13 cellular contexts compared by ENCODE assay signal in the genomic region with DNA sequence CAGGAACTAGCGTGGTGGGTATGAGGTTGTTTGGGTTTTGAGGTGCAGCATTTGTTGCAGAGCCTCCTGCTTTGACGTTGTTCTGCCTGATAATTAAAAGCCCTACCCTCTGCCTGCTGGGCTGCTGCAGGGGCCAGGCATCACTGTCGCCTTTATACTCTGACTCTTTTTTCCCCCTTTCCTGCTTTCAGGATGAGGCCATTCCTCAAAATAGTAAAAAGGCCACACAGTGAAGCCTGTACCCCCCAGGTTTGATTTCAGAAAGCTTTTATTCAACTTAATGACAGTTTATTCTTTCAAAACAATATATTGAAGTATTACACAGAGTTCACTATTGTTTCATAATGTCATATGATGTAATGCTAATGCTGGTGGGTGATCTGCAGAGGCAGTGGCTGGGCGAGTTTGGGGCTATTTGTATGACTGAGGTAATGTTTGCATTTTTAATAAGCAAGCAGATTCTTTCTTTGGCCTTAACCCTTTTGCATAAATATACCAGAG. TPM values are rescaled to one million over a fixed set of nuclear protein-coding genes. Genes with fewer than 3 reads are reported as not detected.
A peak's percentile ranks its signal among the peaks of the same experiment; 100 is the strongest.
DNase-seq lines count a peak whose midpoint lies in the region; ATAC-seq, FAIRE-seq and TF ChIP-seq lines count a peak whose summit lies in the region.
"Had no signal": no experiment of that assay in that cellular context is flagged by ENCODE, and none has a peak within 500 bp of the region (broad histone marks: within the 10 kb centered on the region; RNA-seq: fewer than 3 reads in every experiment).

No MANE protein-coding gene starts in this region.

- FAIRE-seq in RCC 7860 (lab: Jason Lieb, UNC) = no peak

- H3K27me3 ChIP-seq in BE2C (no peaks in the 10 kb centered on the region), HL-60 (ENCODE audit: insufficient read depth, poor library complexity, severe bottlenecking) (no peaks in the 10 kb centered on the region), layer of hippocampus (ENCODE audit: control insufficient read depth, insufficient read depth, low read length) (no peaks in the 10 kb centered on the region), heart right ventricle (no peaks in the 10 kb centered on the region)

- ATAC-seq in heart right ventricle = no peak
- ATAC-seq: mucosa of descending colon had no signal

- H3K4me1 ChIP-seq in BE2C (peaks cover 11% of the 10 kb centered on the region), heart right ventricle (peaks cover 0 to 11% (median 0%) of the 10 kb centered on the region in 9 donors)

- H3K36me3 ChIP-seq in BE2C = no peaks in the 10 kb centered on the region
- H3K36me3 ChIP-seq in heart right ventricle = peaks cover 0 to 71% (median 13%) of the 10 kb centered on the region in 9 donors

- WGBS in heart right ventricle, 2 donors = 62 to 72% methylated on average over 4 of the region's 4 CpGs

- H3K27ac ChIP-seq in HL-60 (replicated peaks) (peak overlapping the region; percentile 55), layer of hippocampus (ENCODE audit: low read depth, low read length) (peak overlapping the region; percentile 86), heart right ventricle (no peak overlapping the region)
- H3K27ac ChIP-seq: coronary artery had no signal

- H3K4me3 ChIP-seq in BE2C (ENCODE audit: low read depth, low read length) = no peak overlapping the region
- no peak overlapping the region for H3K4me3 ChIP-seq in HL-60 (replicated peaks; ENCODE audit: insufficient read depth, low read length)
- H3K4me3 ChIP-seq in heart right ventricle = no peak overlapping the region
- H3K4me3 ChIP-seq: coronary artery, mucosa of descending colon, smooth muscle cell had no signal

- intact Hi-C loops in heart right ventricle (cut with DNase I) = no loop called here

- TF ChIP-seq CTCF in BE2C (IDR thresholded peaks at IDR 0.05; ENCODE audit: low read depth, low read length) (no peak), HL-60 (IDR thresholded peaks at IDR 0.05; ENCODE audit: insufficient read depth, low read length) (no peak), GM10266 (IDR thresholded peaks at IDR 0.05; ENCODE audit: control insufficient read depth, insufficient read depth, low read depth, missing control alignments) (no peak), heart right ventricle (IDR thresholded peaks at IDR 0.05) (no peak)

- H3K9me3 ChIP-seq in BE2C (no peaks in the 10 kb centered on the region), heart right ventricle (no peaks in the 10 kb centered on the region)
- H3K9me3 ChIP-seq: mucosa of descending colon had no signal

- DNase-seq in BE2C (peak; percentile 15), HL-60 (ENCODE audit: low read depth in 1 of 2, low spot score in 1 of 2) (peak in 1 of 2 experiments; percentile 26), amniotic epithelial cell (ENCODE audit: low read depth) (peak; percentile 18), GM10266 (ENCODE audit: extremely low spot score) (no peak), RCC 7860 (ENCODE audit: low spot score) (no peak), OCI-M2 (lab: John Stamatoyannopoulos, UW; ENCODE audit: unreplicated experiment) (no peak), heart right ventricle (no peak)
- DNase-seq: KG1; mucosa of descending colon; NK-92 treated with Interleukin-12 subunit alpha and Interleukin-12 subunit beta, amount 100 ng/mL, for 24 hours had no signal

RNA-seq across cellular contexts. Expression of a gene that starts 9.1 kb away (rescaled TPM):
- 11.9 TPM for polyA plus RNA-seq in BE2C (2012; ENCODE audit: insufficient read depth, insufficient read length, low read depth)
- 10 to 100 TPM in 8 of 10 donors, 1 to 10 TPM in 2; 7.5 to 15.4 (median 11.9) TPM for total RNA-seq in heart right ventricle
- 1 to 10 TPM; 2.5 to 8.3 TPM for polyA plus RNA-seq in heart right ventricle

RNA-seq across cellular contexts. Expression of a gene that starts 15.9 kb away (rescaled TPM):
- polyA plus RNA-seq in BE2C (2012; ENCODE audit: insufficient read depth, insufficient read length, low read depth) = 11.1 TPM
- total RNA-seq in heart right ventricle = 10 to 100 TPM in 7 of 10 donors, 1 to 10 TPM in 3; 8.9 to 13.3 (median 10.9) TPM
- polyA plus RNA-seq in heart right ventricle = 1 to 10 TPM; 4.7 to 9.1 TPM

Comparison
In these comparisons a context has a peak if more than half of its experiments do, and no peak if none do; other contexts are left out.
1. DNase-seq: peak in BE2C (single experiment) and amniotic epithelial cell (single experiment); none in GM10266 (single experiment), RCC 7860 (single experiment), OCI-M2 (single experiment) and heart right ventricle (0 of 2).
2. H3K27ac ChIP-seq: peak in HL-60 (single experiment) and layer of hippocampus (single experiment); none in heart right ventricle (0 of 10).